Comparison of ENCODE assay signal across 8 cellular contexts in the genomic region with DNA sequence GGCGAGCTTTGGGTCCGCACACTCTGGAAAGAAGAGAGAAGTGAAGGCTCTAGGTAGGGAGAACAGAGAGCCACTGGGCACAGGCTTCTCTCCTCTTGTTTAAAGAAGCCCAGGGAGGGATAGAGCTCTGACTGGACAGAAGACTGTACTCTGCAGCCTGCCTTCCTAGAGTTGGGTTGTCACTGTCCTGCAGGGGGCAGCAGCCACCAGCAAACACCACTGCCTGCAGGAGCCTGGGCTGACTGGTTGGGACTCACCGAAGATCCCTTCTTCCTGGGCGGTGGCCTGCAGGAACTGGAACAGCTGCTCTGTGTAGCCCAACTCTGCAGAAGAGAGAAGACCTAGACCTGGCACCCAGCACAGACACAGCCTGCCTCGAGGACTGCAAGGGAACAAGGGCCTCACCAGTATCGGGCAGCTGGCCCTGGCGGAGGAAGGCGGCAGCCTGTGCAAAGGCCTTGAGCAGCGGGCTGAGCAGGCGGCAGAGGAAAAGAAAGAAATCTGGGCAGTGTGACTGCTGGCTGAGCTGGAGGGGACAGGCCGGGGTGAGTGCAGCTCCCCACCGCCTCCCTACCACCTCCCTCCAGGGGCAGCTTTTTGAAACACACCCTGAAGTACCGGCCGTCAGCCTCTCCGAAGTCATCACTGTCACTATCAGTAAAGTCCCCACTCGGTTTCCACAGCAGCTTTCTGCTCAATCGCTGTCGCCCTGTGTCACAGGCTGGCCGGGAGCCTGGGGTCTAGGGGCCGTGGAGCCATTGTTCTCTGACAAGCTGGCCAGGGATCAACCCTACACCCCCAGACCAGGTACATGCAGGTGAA. TPM values are rescaled to one million over a fixed set of nuclear protein-coding genes. Genes with fewer than 3 reads are reported as not detected.
DNase-seq lines count a peak whose midpoint lies in the region; ATAC-seq and TF ChIP-seq lines count a peak whose summit lies in the region.
"Not testable (repeated sequence)": the region's sequence is repeated elsewhere in the genome, so short reads cannot be mapped to it uniquely, and the experiment has no call there.

No MANE protein-coding gene starts in this region.

- H3K36me3 Mint-ChIP-seq in memory B cell: not testable (repeated sequence)

- intact Hi-C loops in esophagus muscularis mucosa (cut with DNase I): loop anchor here (10.0 kb wide), 1 partner anchor 152 kb away; no protein-coding TSS in a partner anchor

- H3K27ac Mint-ChIP-seq in memory B cell: not testable (repeated sequence)

- not testable (repeated sequence) for H3K27me3 ChIP-seq in esophagus muscularis mucosa

- 77% methylated on average over 5 of the region's 20 CpGs for WGBS in esophagus muscularis mucosa

- H3K9me3 Mint-ChIP-seq in memory B cell: not testable (repeated sequence)

- TF ChIP-seq CTCF in esophagus muscularis mucosa (IDR thresholded peaks at IDR 0.05): peak; percentile 69 to 77 (median 71)

- H3K4me3 Mint-ChIP-seq in memory B cell: not testable (repeated sequence)

- TF ChIP-seq POLR2A in esophagus muscularis mucosa (IDR thresholded peaks at IDR 0.05; ENCODE audit: low read depth): not testable (repeated sequence)

- TF ChIP-seq EP300 in esophagus muscularis mucosa (IDR thresholded peaks at IDR 0.05): not testable (repeated sequence)

- peak; percentile 72 for ATAC-seq in GM18867 (IDR thresholded peaks at IDR 0.05; ENCODE audit: unreplicated experiment)
- peak; percentile 55 for ATAC-seq in HG03196 (IDR thresholded peaks at IDR 0.05; ENCODE audit: unreplicated experiment)
- peak; percentile 98 for ATAC-seq in memory B cell (ENCODE audit: low read depth)

- not testable (repeated sequence) for H3K4me1 Mint-ChIP-seq in memory B cell

- in situ Hi-C loops in ACHN (cut with HindIII; ENCODE audit: low pct_ligation_motif_present, low pct_unique_long_range_greater_than_20kb, low sequenced_read_pairs): not testable (repeated sequence)

- H3K4me3 ChIP-seq in SK-N-MC, esophagus muscularis mucosa: not testable (repeated sequence)

- not testable (repeated sequence) for H3K9me3 ChIP-seq in SK-N-MC (ENCODE audit: low read depth, low read length); esophagus muscularis mucosa

- H3K9ac ChIP-seq in SK-N-MC (ENCODE audit: insufficient read length): not testable (repeated sequence)

- H3K27me3 Mint-ChIP-seq in memory B cell: not testable (repeated sequence)

- not testable (repeated sequence) for H3K4me1 ChIP-seq in esophagus muscularis mucosa

- DNase-seq in ACHN (peak; percentile 75), SK-N-MC (ENCODE audit: low read depth, low spot score) (peak; percentile 1), esophagus muscularis mucosa (ENCODE audit: extremely low spot score) (peak; percentile 94), memory B cell (ENCODE audit: low spot score in 2 of 2) (peak; percentile 67 to 70)
- peak; percentile 49 for DNase-seq in activated effector memory CD4-positive, alpha-beta T cell treated with Interleukin-2 at 50 U/mL for 16 hours
- DNase-seq in stimulated activated CD4-positive, alpha-beta T cell treated with anti-CD3 and anti-CD28 coated beads, Interleukin-1b, Interleukin-23, amount 100 ng/mL, for 48 hours: peak; percentile 63

- H3K27ac ChIP-seq in SK-N-MC; esophagus muscularis mucosa (replicated peaks in 1 of 4): not testable (repeated sequence)

- not testable (repeated sequence) for H3K36me3 ChIP-seq in SK-N-MC (ENCODE audit: insufficient read depth, low read length)
- peaks cover 0 to 15% (median 2%) of the 10 kb centered on the region in 4 donors for H3K36me3 ChIP-seq in esophagus muscularis mucosa

RNA-seq across cellular contexts. Expression of a gene that starts 11.8 kb away (rescaled TPM):
- total RNA-seq in esophagus muscularis mucosa: 1 to 10 TPM; 4.2 to 10.0 (median 8.3) TPM

RNA-seq across cellular contexts. Expression of a gene that starts 31.3 kb away (rescaled TPM):
- total RNA-seq in esophagus muscularis mucosa: 10 to 100 TPM in 3 of 4 donors, 1 to 10 TPM in 1; 6.0 to 20.3 (median 12.5) TPM

Comparison
In these comparisons a context has a peak if more than half of its experiments do, and no peak if none do; other contexts are left out.
1. DNase-seq: peak in every context shown above with its lines; median percentile 94 in esophagus muscularis mucosa; 75 in ACHN; 68 in memory B cell; 63 in stimulated activated CD4-positive, alpha-beta T cell treated with anti-CD3 and anti-CD28 coated beads, Interleukin-1b, Interleukin-23, amount 100 ng/mL, for 48 hours; 49 in activated effector memory CD4-positive, alpha-beta T cell treated with Interleukin-2 at 50 U/mL for 16 hours; 1 in SK-N-MC.